Comparison of ENCODE assay signal across 1 cellular context in the genomic region with DNA sequence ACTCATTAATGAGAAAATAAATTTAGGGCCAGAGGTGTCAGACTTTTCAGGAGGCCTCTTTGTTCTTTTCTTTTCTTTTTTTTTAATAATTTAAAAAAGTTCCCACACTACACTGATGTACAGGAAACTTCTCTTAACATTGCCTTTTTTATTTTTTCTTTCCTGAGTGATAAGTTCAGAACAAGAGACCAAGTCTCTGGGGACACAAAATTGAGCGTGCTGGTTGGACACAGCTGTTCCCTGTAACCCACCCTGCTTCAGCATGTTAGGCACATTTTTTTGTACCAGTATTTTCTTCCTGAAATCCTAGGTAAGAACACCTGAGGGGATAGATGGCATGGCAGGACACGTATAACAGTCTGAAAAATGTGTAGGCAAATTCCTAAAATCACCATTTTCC.
TF ChIP-seq lines count a peak whose summit lies in the region.

No MANE protein-coding gene starts in this region.

TF ChIP-seq in GM23338, 12 proteins besides CTCF, POLR2A, EP300 and RAD21:
- TF ChIP-seq, protein P1, sequence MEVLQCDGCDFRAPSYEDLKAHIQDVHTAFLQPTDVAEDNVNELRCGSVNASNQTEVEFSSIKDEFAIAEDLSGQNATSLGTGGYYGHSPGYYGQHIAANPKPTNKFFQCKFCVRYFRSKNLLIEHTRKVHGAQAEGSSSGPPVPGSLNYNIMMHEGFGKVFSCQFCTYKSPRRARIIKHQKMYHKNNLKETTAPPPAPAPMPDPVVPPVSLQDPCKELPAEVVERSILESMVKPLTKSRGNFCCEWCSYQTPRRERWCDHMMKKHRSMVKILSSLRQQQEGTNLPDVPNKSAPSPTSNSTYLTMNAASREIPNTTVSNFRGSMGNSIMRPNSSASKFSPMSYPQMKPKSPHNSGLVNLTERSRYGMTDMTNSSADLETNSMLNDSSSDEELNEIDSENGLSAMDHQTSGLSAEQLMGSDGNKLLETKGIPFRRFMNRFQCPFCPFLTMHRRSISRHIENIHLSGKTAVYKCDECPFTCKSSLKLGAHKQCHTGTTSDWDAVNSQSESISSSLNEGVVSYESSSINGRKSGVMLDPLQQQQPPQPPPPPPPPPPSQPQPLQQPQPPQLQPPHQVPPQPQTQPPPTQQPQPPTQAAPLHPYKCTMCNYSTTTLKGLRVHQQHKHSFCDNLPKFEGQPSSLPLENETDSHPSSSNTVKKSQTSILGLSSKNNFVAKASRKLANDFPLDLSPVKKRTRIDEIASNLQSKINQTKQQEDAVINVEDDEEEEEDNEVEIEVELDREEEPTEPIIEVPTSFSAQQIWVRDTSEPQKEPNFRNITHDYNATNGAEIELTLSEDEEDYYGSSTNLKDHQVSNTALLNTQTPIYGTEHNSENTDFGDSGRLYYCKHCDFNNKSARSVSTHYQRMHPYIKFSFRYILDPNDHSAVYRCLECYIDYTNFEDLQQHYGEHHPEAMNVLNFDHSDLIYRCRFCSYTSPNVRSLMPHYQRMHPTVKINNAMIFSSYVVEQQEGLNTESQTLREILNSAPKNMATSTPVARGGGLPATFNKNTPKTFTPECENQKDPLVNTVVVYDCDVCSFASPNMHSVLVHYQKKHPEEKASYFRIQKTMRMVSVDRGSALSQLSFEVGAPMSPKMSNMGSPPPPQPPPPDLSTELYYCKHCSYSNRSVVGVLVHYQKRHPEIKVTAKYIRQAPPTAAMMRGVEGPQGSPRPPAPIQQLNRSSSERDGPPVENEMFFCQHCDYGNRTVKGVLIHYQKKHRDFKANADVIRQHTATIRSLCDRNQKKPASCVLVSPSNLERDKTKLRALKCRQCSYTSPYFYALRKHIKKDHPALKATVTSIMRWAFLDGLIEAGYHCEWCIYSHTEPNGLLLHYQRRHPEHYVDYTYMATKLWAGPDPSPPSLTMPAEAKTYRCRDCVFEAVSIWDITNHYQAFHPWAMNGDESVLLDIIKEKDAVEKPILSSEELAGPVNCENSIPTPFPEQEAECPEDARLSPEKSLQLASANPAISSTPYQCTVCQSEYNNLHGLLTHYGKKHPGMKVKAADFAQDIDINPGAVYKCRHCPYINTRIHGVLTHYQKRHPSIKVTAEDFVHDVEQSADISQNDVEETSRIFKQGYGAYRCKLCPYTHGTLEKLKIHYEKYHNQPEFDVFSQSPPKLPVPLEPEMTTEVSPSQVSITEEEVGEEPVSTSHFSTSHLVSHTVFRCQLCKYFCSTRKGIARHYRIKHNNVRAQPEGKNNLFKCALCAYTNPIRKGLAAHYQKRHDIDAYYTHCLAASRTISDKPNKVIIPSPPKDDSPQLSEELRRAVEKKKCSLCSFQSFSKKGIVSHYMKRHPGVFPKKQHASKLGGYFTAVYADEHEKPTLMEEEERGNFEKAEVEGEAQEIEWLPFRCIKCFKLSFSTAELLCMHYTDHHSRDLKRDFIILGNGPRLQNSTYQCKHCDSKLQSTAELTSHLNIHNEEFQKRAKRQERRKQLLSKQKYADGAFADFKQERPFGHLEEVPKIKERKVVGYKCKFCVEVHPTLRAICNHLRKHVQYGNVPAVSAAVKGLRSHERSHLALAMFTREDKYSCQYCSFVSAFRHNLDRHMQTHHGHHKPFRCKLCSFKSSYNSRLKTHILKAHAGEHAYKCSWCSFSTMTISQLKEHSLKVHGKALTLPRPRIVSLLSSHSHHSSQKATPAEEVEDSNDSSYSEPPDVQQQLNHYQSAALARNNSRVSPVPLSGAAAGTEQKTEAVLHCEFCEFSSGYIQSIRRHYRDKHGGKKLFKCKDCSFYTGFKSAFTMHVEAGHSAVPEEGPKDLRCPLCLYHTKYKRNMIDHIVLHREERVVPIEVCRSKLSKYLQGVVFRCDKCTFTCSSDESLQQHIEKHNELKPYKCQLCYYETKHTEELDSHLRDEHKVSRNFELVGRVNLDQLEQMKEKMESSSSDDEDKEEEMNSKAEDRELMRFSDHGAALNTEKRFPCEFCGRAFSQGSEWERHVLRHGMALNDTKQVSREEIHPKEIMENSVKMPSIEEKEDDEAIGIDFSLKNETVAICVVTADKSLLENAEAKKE (CRISPR knock-in tag; IDR thresholded peaks at IDR 0.05) = no peak
- TF ChIP-seq ZNF114 (CRISPR knock-in tag; IDR thresholded peaks at IDR 0.05) (no peak), STAT1 (IDR thresholded peaks at IDR 0.05; ENCODE audit: unreplicated experiment) (no peak), POLR2AphosphoS5 (IDR thresholded peaks at IDR 0.05; ENCODE audit: low read depth) (no peak), CREB1 (CRISPR knock-in tag; IDR thresholded peaks at IDR 0.05; ENCODE audit: low read depth) (no peak), ZNF331 (CRISPR knock-in tag; IDR thresholded peaks at IDR 0.05; ENCODE audit: low read depth) (no peak), JUNB (IDR thresholded peaks at IDR 0.05; ENCODE audit: unreplicated experiment) (no peak), NANOG (IDR thresholded peaks at IDR 0.05; ENCODE audit: borderline replicate concordance) (no peak), EZH2 (IDR thresholded peaks at IDR 0.05; ENCODE audit: low read depth, unreplicated experiment) (no peak), EZH2phosphoT487 (IDR thresholded peaks at IDR 0.05; ENCODE audit: unreplicated experiment) (no peak)
- TF ChIP-seq, protein P2, sequence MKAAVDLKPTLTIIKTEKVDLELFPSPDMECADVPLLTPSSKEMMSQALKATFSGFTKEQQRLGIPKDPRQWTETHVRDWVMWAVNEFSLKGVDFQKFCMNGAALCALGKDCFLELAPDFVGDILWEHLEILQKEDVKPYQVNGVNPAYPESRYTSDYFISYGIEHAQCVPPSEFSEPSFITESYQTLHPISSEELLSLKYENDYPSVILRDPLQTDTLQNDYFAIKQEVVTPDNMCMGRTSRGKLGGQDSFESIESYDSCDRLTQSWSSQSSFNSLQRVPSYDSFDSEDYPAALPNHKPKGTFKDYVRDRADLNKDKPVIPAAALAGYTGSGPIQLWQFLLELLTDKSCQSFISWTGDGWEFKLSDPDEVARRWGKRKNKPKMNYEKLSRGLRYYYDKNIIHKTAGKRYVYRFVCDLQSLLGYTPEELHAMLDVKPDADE (IDR thresholded peaks at IDR 0.05) = no peak
- TF ChIP-seq, protein P3, sequence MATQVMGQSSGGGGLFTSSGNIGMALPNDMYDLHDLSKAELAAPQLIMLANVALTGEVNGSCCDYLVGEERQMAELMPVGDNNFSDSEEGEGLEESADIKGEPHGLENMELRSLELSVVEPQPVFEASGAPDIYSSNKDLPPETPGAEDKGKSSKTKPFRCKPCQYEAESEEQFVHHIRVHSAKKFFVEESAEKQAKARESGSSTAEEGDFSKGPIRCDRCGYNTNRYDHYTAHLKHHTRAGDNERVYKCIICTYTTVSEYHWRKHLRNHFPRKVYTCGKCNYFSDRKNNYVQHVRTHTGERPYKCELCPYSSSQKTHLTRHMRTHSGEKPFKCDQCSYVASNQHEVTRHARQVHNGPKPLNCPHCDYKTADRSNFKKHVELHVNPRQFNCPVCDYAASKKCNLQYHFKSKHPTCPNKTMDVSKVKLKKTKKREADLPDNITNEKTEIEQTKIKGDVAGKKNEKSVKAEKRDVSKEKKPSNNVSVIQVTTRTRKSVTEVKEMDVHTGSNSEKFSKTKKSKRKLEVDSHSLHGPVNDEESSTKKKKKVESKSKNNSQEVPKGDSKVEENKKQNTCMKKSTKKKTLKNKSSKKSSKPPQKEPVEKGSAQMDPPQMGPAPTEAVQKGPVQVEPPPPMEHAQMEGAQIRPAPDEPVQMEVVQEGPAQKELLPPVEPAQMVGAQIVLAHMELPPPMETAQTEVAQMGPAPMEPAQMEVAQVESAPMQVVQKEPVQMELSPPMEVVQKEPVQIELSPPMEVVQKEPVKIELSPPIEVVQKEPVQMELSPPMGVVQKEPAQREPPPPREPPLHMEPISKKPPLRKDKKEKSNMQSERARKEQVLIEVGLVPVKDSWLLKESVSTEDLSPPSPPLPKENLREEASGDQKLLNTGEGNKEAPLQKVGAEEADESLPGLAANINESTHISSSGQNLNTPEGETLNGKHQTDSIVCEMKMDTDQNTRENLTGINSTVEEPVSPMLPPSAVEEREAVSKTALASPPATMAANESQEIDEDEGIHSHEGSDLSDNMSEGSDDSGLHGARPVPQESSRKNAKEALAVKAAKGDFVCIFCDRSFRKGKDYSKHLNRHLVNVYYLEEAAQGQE (IDR thresholded peaks at IDR 0.05; ENCODE audit: unreplicated experiment) = no peak
